1 cellular context compared by ENCODE assay signal in genomic region chr9:129697111-129697955, GRCh38.
TF ChIP-seq lines count a peak whose summit lies in the region.

No MANE protein-coding gene starts in this region.

TF ChIP-seq in HepG2, 621 proteins besides CTCF, POLR2A, EP300 and RAD21:
- TF ChIP-seq KMT2A (CRISPR knock-in tag; IDR thresholded peaks at IDR 0.05) = no peak
- no peak for TF ChIP-seq GLI4 (CRISPR knock-in tag; IDR thresholded peaks at IDR 0.05; ENCODE audit: borderline replicate concordance)
- peak; percentile 39 for TF ChIP-seq SKI (IDR thresholded peaks at IDR 0.05; ENCODE audit: partially characterized antibody)
- no peak for TF ChIP-seq ZNF274 (CRISPR knock-in tag; IDR thresholded peaks at IDR 0.05)
- TF ChIP-seq RNF2 (conservative IDR thresholded peaks at IDR 0.05; ENCODE audit: low read depth) = no peak
- no peak for TF ChIP-seq ZNF597 (CRISPR knock-in tag; IDR thresholded peaks at IDR 0.05)
- TF ChIP-seq NFE2L1 (CRISPR knock-in tag; IDR thresholded peaks at IDR 0.05; ENCODE audit: borderline replicate concordance) = no peak
- no peak for TF ChIP-seq CHD4 (IDR thresholded peaks at IDR 0.05; ENCODE audit: borderline replicate concordance, low read length)
- TF ChIP-seq SMAD3 (CRISPR knock-in tag; IDR thresholded peaks at IDR 0.05) = no peak
- TF ChIP-seq FOXM1 (CRISPR knock-in tag; IDR thresholded peaks at IDR 0.05) = no peak
- TF ChIP-seq AFF4 (CRISPR knock-in tag; IDR thresholded peaks at IDR 0.05) = no peak
- TF ChIP-seq HNRNPLL (IDR thresholded peaks at IDR 0.05; ENCODE audit: low read depth, low read length, poor library complexity, severe bottlenecking) = peak; percentile 44
- no peak for TF ChIP-seq ATF6 (CRISPR knock-in tag; conservative IDR thresholded peaks at IDR 0.05)
- TF ChIP-seq ZNF577 (CRISPR knock-in tag; IDR thresholded peaks at IDR 0.05; ENCODE audit: borderline replicate concordance, low read depth) = no peak
- TF ChIP-seq EZH2 (conservative IDR thresholded peaks at IDR 0.05; ENCODE audit: low read depth, low read length) = peak; percentile 83; the same call in 1 of the 2 replicates
- TF ChIP-seq NR3C1 (CRISPR knock-in tag; IDR thresholded peaks at IDR 0.05) = no peak
- no peak for TF ChIP-seq ZNF101 (CRISPR knock-in tag; IDR thresholded peaks at IDR 0.05; ENCODE audit: borderline replicate concordance, low read depth)
- no peak for TF ChIP-seq SIX1 (CRISPR knock-in tag; IDR thresholded peaks at IDR 0.05; ENCODE audit: borderline replicate concordance)
